14 cellular contexts compared by ENCODE assay signal in the genomic region with DNA sequence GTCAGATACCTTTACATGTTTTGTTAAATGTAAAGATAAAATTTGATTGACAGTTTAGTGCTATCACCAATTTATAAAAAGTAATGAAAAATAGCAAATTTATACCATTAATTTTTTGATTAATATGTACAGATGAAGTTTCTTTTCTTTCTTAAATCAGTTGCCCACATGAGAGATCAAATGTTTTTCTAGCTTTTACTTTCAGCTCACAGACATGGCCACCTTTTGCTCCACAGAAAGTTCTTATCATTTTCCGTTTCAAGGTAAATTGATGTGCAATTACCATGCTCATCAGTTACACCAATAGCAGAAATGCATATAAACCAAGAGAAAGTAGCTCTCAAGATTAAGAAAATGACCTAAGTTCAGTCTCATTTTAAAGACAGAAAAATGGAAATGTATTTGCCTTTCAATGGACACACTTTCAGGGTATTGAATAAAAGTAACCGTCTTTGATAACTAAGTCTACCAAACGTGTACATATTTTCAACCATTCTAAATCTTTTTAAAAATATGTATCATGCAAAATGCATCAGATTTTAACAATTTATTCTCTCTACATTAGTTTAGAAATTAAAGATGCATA. TPM values are rescaled to one million over a fixed set of nuclear protein-coding genes. Genes with fewer than 3 reads are reported as not detected.
A peak's percentile ranks its signal among the peaks of the same experiment; 100 is the strongest.
DNase-seq lines count a peak whose midpoint lies in the region; ATAC-seq, FAIRE-seq and TF ChIP-seq lines count a peak whose summit lies in the region.
"Had no signal": no experiment of that assay in that cellular context is flagged by ENCODE, and none has a peak within 500 bp of the region (broad histone marks: within the 10 kb centered on the region; RNA-seq: fewer than 3 reads in every experiment).

No MANE protein-coding gene starts in this region.

- in situ Hi-C loops in GM12878 (cut with MboI) = no loop called here
- in situ Hi-C loops in GM13976 (cut with MboI; ENCODE audit: low sequenced_read_pairs, unreplicated experiment) = no loop called here

- H3K4me2 ChIP-seq in MM.1S (ENCODE audit: low read depth, low read length) = peak overlapping the region; percentile 95; the same call in 1 of the 2 replicates
- peak overlapping the region; percentile 2; the same call in 1 of the 2 replicates for H3K4me2 ChIP-seq in GM12878 (ENCODE audit: control insufficient read depth, insufficient read depth)

- peak overlapping the region; percentile 71 for H3K4me3 Mint-ChIP-seq in Caco-2 (ENCODE audit: unreplicated experiment)
- H3K4me3 Mint-ChIP-seq in natural killer cell treated with Interleukin-12 subunit alpha and Interleukin-12 subunit beta and Interleukin-15 and Interleukin-18, amount 100 ng/mL, for 72 hours = peak overlapping the region; percentile 99

- no peak for TF ChIP-seq RAD21 in GM12878 (IDR thresholded peaks at IDR 0.05; ENCODE audit: insufficient read depth, low read depth, low read length)

- H3K4me3 ChIP-seq in Caco-2 (ENCODE audit: low read depth, low read length) = no peak overlapping the region
- no peak overlapping the region for H3K4me3 ChIP-seq in MM.1S (ENCODE audit: low read length)
- peak overlapping the region; percentile 70 for H3K4me3 ChIP-seq in GM12878

- no peak for TF ChIP-seq POLR2A in GM12878 (IDR thresholded peaks at IDR 0.05; ENCODE audit: low read depth, low read length)

- TF ChIP-seq EP300 in GM12878 (IDR thresholded peaks at IDR 0.05; ENCODE audit: borderline replicate concordance in 1 of 2, control insufficient read depth in 1 of 2, low read depth in 2 of 2, low read length in 2 of 2) = no peak

- H3K79me2 ChIP-seq in MM.1S (ENCODE audit: low read length) (no peaks in the 10 kb centered on the region), GM12878 (ENCODE audit: control insufficient read depth, insufficient read depth, low read length) (no peaks in the 10 kb centered on the region; the same call in 1 of the 2 replicates)

- H3K9me3 Mint-ChIP-seq in Caco-2 (ENCODE audit: unreplicated experiment) = no peaks in the 10 kb centered on the region
- no peaks in the 10 kb centered on the region for H3K9me3 Mint-ChIP-seq in natural killer cell treated with Interleukin-12 subunit alpha and Interleukin-12 subunit beta and Interleukin-15 and Interleukin-18, amount 100 ng/mL, for 72 hours

- no peaks in the 10 kb centered on the region for H3K9me2 ChIP-seq in MM.1S (replicated peaks; ENCODE audit: insufficient read depth, low read length)

- intact Hi-C loops in Caco-2 (cut with micrococcal nuclease; ENCODE audit: unreplicated experiment) = no loop called here
- intact Hi-C loops in GM12878 (cut with micrococcal nuclease; ENCODE audit: unreplicated experiment) = loop anchor here (5.0 kb wide), 1 partner anchor 522 kb away; no protein-coding TSS in a partner anchor

- SMC1A ChIA-PET in GM12878 (lab: Charles Lee; ENCODE audit: uncharacterized antibody, unreplicated experiment) = interaction anchor here (1.3 to 3.1 kb wide), 4 partner anchors 11 to 38 kb away, joined by 3 to 8 read pairs (median 4); no protein-coding TSS in a partner anchor

- no peak for ATAC-seq in GM12878
- ATAC-seq in natural killer cell treated with Interleukin-12 subunit alpha and Interleukin-12 subunit beta and Interleukin-15 and Interleukin-18, amount 100 ng/mL, for 72 hours = no peak

- H3K36me3 ChIP-seq in Caco-2 (ENCODE audit: control insufficient read depth, insufficient read depth, low read length) (no peaks in the 10 kb centered on the region), MM.1S (replicated peaks; ENCODE audit: insufficient read depth, low read length) (no peaks in the 10 kb centered on the region), GM12878 (ENCODE audit: control insufficient read depth in 2 of 2, insufficient read depth in 2 of 2, low read length in 1 of 2) (no peaks in the 10 kb centered on the region)
- H3K36me3 ChIP-seq: BLaER1 treated with 17β-estradiol and CSF1 and Interleukin-3, amounts not matched to agents 10 nM and 100 nM had no signal

- no peaks in the 10 kb centered on the region for H4K20me1 ChIP-seq in MM.1S (ENCODE audit: insufficient read depth, low read length)
- no peaks in the 10 kb centered on the region for H4K20me1 ChIP-seq in GM12878 (ENCODE audit: control insufficient read depth, insufficient read depth)
- H4K20me1 ChIP-seq: BLaER1 treated with 17β-estradiol and CSF1 and Interleukin-3, amounts not matched to agents 10 nM and 100 nM had no signal

- H2AFZ ChIP-seq in MM.1S (ENCODE audit: low read length) (no peak overlapping the region), GM12878 (ENCODE audit: control insufficient read depth, low read depth, low read length) (no peak overlapping the region)

- TF ChIP-seq CTCF in Caco-2 (IDR thresholded peaks at IDR 0.05; ENCODE audit: insufficient read depth in 1 of 2, low read depth in 1 of 2, low read length in 1 of 2, severe bottlenecking in 1 of 2, unreplicated experiment in 1 of 2) = no peak
- no peak for TF ChIP-seq CTCF in MM.1S (IDR thresholded peaks at IDR 0.05; ENCODE audit: low read length)
- no peak for TF ChIP-seq CTCF in GM12878 (IDR thresholded peaks at IDR 0.05 in 2 of 3, conservative IDR thresholded peaks at IDR 0.05 in 1 of 3; ENCODE audit: control insufficient read depth in 2 of 3, extremely low read depth in 1 of 3, insufficient read depth in 1 of 3, low read depth in 3 of 3, low read length in 3 of 3)
- no peak for TF ChIP-seq CTCF in GM13976 (IDR thresholded peaks at IDR 0.05; ENCODE audit: borderline replicate concordance, control extremely low read depth, extremely low read depth, insufficient read depth, missing control alignments)

- RAD21 ChIA-PET in GM12878 (lab: Charles Lee; ENCODE audit: unreplicated experiment) = interaction anchor here (1.4 kb wide), 1 partner anchor 116 kb away, joined by 4 read pairs; no protein-coding TSS in a partner anchor

- no peaks in the 10 kb centered on the region for H3K36me3 Mint-ChIP-seq in Caco-2 (ENCODE audit: insufficient read depth, unreplicated experiment)
- no peaks in the 10 kb centered on the region for H3K36me3 Mint-ChIP-seq in natural killer cell treated with Interleukin-12 subunit alpha and Interleukin-12 subunit beta and Interleukin-15 and Interleukin-18, amount 100 ng/mL, for 72 hours

- no peak overlapping the region for H3K27ac Mint-ChIP-seq in Caco-2 (ENCODE audit: unreplicated experiment)
- peak overlapping the region; percentile 99 for H3K27ac Mint-ChIP-seq in natural killer cell treated with Interleukin-12 subunit alpha and Interleukin-12 subunit beta and Interleukin-15 and Interleukin-18, amount 100 ng/mL, for 72 hours

- DNase-seq in Caco-2 = no peak
- DNase-seq in MM.1S = no peak
- DNase-seq in GM12878 (ENCODE audit: low read depth, low spot score) = no peak
- DNase-seq in natural killer cell treated with Interleukin-12 subunit alpha and Interleukin-12 subunit beta and Interleukin-15 and Interleukin-18, amount 100 ng/mL, for 72 hours (ENCODE audit: low spot score) = no peak
- no peak for DNase-seq in NCI-H345 treated with DMSO at 0.1 percent for 48 hours (lab: John Stamatoyannopoulos, UW; ENCODE audit: unreplicated experiment)
- no peak for DNase-seq in occipital lobe (lab: John Stamatoyannopoulos, UW)
- DNase-seq in GM13976 (ENCODE audit: low spot score) = no peak
- DNase-seq: erythroblast, NCI-H187 treated with DMSO at 0.1 percent for 48 hours had no signal

- no peaks in the 10 kb centered on the region for H3K4me1 Mint-ChIP-seq in Caco-2 (ENCODE audit: low read depth, unreplicated experiment)
- peaks cover 20 to 30% of the 10 kb centered on the region in 2 donors for H3K4me1 Mint-ChIP-seq in natural killer cell treated with Interleukin-12 subunit alpha and Interleukin-12 subunit beta and Interleukin-15 and Interleukin-18, amount 100 ng/mL, for 72 hours (ENCODE audit: low read depth in 2 of 2)

- H3K9me3 ChIP-seq in Caco-2 (no peaks in the 10 kb centered on the region), MM.1S (replicated peaks; ENCODE audit: insufficient read depth, low read length) (no peaks in the 10 kb centered on the region), GM12878 (replicated peaks; ENCODE audit: control insufficient read depth, insufficient read depth, low read length) (no peaks in the 10 kb centered on the region)
- H3K9me3 ChIP-seq: BLaER1 treated with 17β-estradiol and CSF1 and Interleukin-3, amounts not matched to agents 10 nM and 100 nM had no signal

- peaks cover 20% of the 10 kb centered on the region for H3F3A ChIP-seq in MM.1S (ENCODE audit: insufficient read depth, low read length)

- no peak for FAIRE-seq in GM12878 (lab: Jason Lieb, UNC)
- FAIRE-seq: colon, urothelium cell line had no signal

- H3K27ac ChIP-seq in MM.1S (ENCODE audit: low read length) (no peak overlapping the region), GM12878 (ENCODE audit: control insufficient read depth, insufficient read depth) (no peak overlapping the region)
- H3K27ac ChIP-seq: RWPE1 had no signal

- H3K27me3 Mint-ChIP-seq in Caco-2 (ENCODE audit: insufficient read depth, unreplicated experiment) = peaks cover 2% of the 10 kb centered on the region
- H3K27me3 Mint-ChIP-seq in natural killer cell treated with Interleukin-12 subunit alpha and Interleukin-12 subunit beta and Interleukin-15 and Interleukin-18, amount 100 ng/mL, for 72 hours = peaks cover 4 to 12% of the 10 kb centered on the region in 2 donors

- POLR2A ChIA-PET in Caco-2 (lab: Charles Lee) = no interaction called here
- POLR2A ChIA-PET in GM12878 (lab: Charles Lee) = no interaction called here

- CTCF ChIA-PET in Caco-2 (lab: Charles Lee) (no interaction called here), GM12878 (lab: Yijun Ruan, JAX) (interaction anchor here (0.6 to 4.2 kb wide), 6 partner anchors 9 to 115 kb away, joined by 3 to 49 read pairs (median 3); no protein-coding TSS in a partner anchor)

- H3K27me3 ChIP-seq in Caco-2 (replicated peaks; ENCODE audit: control insufficient read depth, insufficient read depth, low read length) = no peaks in the 10 kb centered on the region
- no peaks in the 10 kb centered on the region for H3K27me3 ChIP-seq in MM.1S (replicated peaks; ENCODE audit: insufficient read depth, low read length)
- H3K27me3 ChIP-seq in GM12878 (replicated peaks in 1 of 2; ENCODE audit: control insufficient read depth in 2 of 2, insufficient read depth in 2 of 2, low read length in 1 of 2) = no peaks in the 10 kb centered on the region
- H3K27me3 ChIP-seq: BLaER1 treated with 17β-estradiol and CSF1 and Interleukin-3, amounts not matched to agents 10 nM and 100 nM had no signal

- H3K9ac ChIP-seq in MM.1S (ENCODE audit: low read length) (no peak overlapping the region), GM12878 (ENCODE audit: control insufficient read depth, insufficient read depth, low read length) (no peak overlapping the region)

- no TSS peak for BruUV-seq in Caco-2 (replicated peaks; lab: Mats Ljungman, UMichigan)
- no TSS peak for BruUV-seq in GM12878 (replicated peaks; lab: Mats Ljungman, UMichigan)

- 89% methylated on average over 3 of the region's 3 CpGs for WGBS in GM12878 (ENCODE audit: insufficient coverage, insufficient replicate concordance, low lambda C conversion rate, missing lambda C conversion rate)

- H3K4me1 ChIP-seq in Caco-2 = no peaks in the 10 kb centered on the region
- peaks cover 5% of the 10 kb centered on the region; the same call in 1 of the 2 replicates for H3K4me1 ChIP-seq in MM.1S (ENCODE audit: low read length)
- peaks cover 8% of the 10 kb centered on the region for H3K4me1 ChIP-seq in GM12878 (ENCODE audit: control insufficient read depth, insufficient read depth, low read length)

RNA-seq across cellular contexts. Expression of a gene that starts 16.6 kb away (rescaled TPM):
- 19.8 and 21.4 TPM in 2 replicates for total RNA-seq in Caco-2 (2022)
- total RNA-seq in GM12878 (2013; cell fraction: nucleolus; rRNA removed) = 51.2 and 56.7 TPM in 2 replicates
- 21.9 and 26.2 TPM in 2 replicates for total RNA-seq in GM12878 (2014; rRNA removed)
- 22.0 and 22.3 TPM in 2 replicates for total RNA-seq in GM12878 (2014; rRNA removed; fragmentation: Illumina TruSeq; extraction: Trizol)
- total RNA-seq in GM12878 (2021) = 19.0 and 22.1 TPM in 2 replicates
- 8.7 TPM for polyA plus RNA-seq in GM12878 (2011; ENCODE audit: low read depth)
- 24.8 and 30.0 TPM in 2 replicates for polyA plus RNA-seq in GM12878 (2011; rRNA removed)
- polyA plus RNA-seq in GM12878 (2011; cell fraction: cytosol; rRNA removed) = 17.4 and 18.2 TPM in 2 replicates
- 17.1 and 19.3 TPM in 2 replicates for polyA plus RNA-seq in GM12878 (2011; cell fraction: nucleus; rRNA removed)
- 10.6 and 10.9 TPM in 2 replicates for polyA plus RNA-seq in GM12878 (2012)
- polyA plus RNA-seq in GM12878 (2014; fragmentation: Illumina TruSeq; extraction: Trizol) = 19.5 and 20.7 TPM in 2 replicates
- polyA plus RNA-seq in GM12878 (2014; fragmentation: Nextera tagmentation; extraction: Ambion mirVana) = 10 to 100 TPM in 1 of 2 experiments, 1 to 10 TPM in 1; 8.7 to 11.6 TPM
- 12.8 and 15.6 TPM in 2 replicates for polyA plus RNA-seq in GM12878 (2014; rRNA removed)
- 10 to 100 TPM; 29.3 to 32.8 TPM for polyA plus RNA-seq in GM12878 (2016; fragmentation: Nextera tagmentation; extraction: Ambion mirVana)
- 47.2 and 48.8 TPM in 2 replicates for polyA minus RNA-seq in GM12878 (2011; rRNA and poly(A)+ RNA removed)
- 13.1 and 14.5 TPM in 2 replicates for polyA minus RNA-seq in GM12878 (2011; cell fraction: cytosol; rRNA and poly(A)+ RNA removed)
- 23.6 and 36.8 TPM in 2 replicates for polyA minus RNA-seq in GM12878 (2011; cell fraction: nucleus; rRNA and poly(A)+ RNA removed)
- 10 to 100 TPM; 34.0 to 46.1 TPM for total RNA-seq in natural killer cell treated with Interleukin-12 subunit alpha and Interleukin-12 subunit beta and Interleukin-15 and Interleukin-18, amount 100 ng/mL, for 72 hours
- total RNA-seq in occipital lobe = 63.8 TPM

RNA-seq across cellular contexts. Expression of a gene that starts 52.7 kb away (rescaled TPM):
- total RNA-seq in Caco-2 (2022) = 0.74 and 0.79 TPM in 2 replicates
- 12.0 and 15.1 TPM in 2 replicates for total RNA-seq in GM12878 (2013; cell fraction: nucleolus; rRNA removed)
- 0.68 and 1.1 TPM in 2 replicates for total RNA-seq in GM12878 (2014; rRNA removed)
- 0.27 and 0.51 TPM in 2 replicates for total RNA-seq in GM12878 (2014; rRNA removed; fragmentation: Illumina TruSeq; extraction: Trizol)
- 0.45 and 1.3 TPM in 2 replicates for total RNA-seq in GM12878 (2021)
- not detected for polyA plus RNA-seq in GM12878 (2011; ENCODE audit: low read depth)
- 0.11 and 0.24 TPM in 2 replicates for polyA plus RNA-seq in GM12878 (2011; rRNA removed)
- polyA plus RNA-seq in GM12878 (2011; cell fraction: cytosol; rRNA removed) = 0.19 and 0.53 TPM in 2 replicates
- 1.1 and 1.5 TPM in 2 replicates for polyA plus RNA-seq in GM12878 (2011; cell fraction: nucleus; rRNA removed)
- polyA plus RNA-seq in GM12878 (2012) = 0.27 and 0.42 TPM in 2 replicates
- polyA plus RNA-seq in GM12878 (2014; fragmentation: Illumina TruSeq; extraction: Trizol) = 0.13 TPM in 1 of 2 replicates, not detected in the other
- polyA plus RNA-seq in GM12878 (2014; fragmentation: Nextera tagmentation; extraction: Ambion mirVana) = not detected
- 1.0 TPM in 1 of 2 replicates, not detected in the other for polyA plus RNA-seq in GM12878 (2014; rRNA removed)
- 1 to 10 TPM in 1 of 2 experiments, under 1 TPM in 1; 0.86 to 1.1 TPM for polyA plus RNA-seq in GM12878 (2016; fragmentation: Nextera tagmentation; extraction: Ambion mirVana)
- polyA minus RNA-seq in GM12878 (2011; rRNA and poly(A)+ RNA removed) = 1.0 TPM in 1 of 2 replicates, not detected in the other
- 1.6 TPM in 1 of 2 replicates, not detected in the other for polyA minus RNA-seq in GM12878 (2011; cell fraction: cytosol; rRNA and poly(A)+ RNA removed)
- 3.0 and 10.3 TPM in 2 replicates for polyA minus RNA-seq in GM12878 (2011; cell fraction: nucleus; rRNA and poly(A)+ RNA removed)
- 1 to 10 TPM; 2.3 to 7.8 TPM for total RNA-seq in natural killer cell treated with Interleukin-12 subunit alpha and Interleukin-12 subunit beta and Interleukin-15 and Interleukin-18, amount 100 ng/mL, for 72 hours
- 1.9 TPM for total RNA-seq in occipital lobe
- total RNA-seq: myocyte had no signal
